In the genomic region with DNA sequence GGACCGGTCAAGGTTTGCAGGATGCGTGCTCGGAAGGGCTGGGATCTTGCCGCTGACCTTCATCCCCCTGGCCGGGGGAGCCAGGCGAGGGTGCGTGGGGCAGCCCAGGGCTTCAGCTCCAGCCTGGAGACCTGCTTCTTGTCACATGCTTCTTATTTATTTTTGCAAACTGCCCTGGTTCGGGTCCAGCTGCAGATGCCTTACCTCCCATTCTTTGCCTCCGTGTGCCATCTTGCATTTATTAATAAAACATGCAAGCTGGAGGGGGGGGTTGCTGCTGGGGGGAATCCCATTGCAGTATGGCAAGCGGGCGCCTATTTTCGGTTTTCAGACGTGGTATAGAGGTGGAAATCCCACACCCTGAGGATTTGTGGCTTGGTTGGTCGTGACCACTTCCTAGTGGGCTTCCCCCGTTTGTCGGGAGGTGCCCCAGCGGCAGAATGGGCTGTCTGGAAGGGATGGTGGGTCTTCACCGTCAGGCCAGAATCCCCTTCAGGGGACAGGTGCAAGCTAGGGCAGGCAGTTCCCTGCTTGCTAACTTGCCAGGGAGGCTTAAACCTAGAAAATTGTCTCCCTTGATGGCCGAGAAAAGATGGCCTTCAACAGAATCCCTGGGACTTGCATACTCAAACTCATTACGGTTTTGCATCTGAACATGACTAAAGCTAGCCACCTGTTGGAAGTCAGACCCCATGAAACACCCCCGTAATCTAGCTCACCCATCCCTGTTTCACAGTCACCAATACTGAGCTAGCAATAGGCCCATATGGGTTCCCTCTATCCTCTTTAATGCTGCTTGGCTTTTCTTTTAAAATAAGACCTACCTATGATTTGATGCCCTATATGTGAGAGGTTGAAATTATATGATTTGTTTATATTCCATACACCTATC, we compare ENCODE assay signal across 8 cellular contexts. TPM values are rescaled to one million over a fixed set of nuclear protein-coding genes. Genes with fewer than 3 reads are reported as not detected.
DNase-seq lines count a peak whose midpoint lies in the region; ATAC-seq and TF ChIP-seq lines count a peak whose summit lies in the region.

No MANE protein-coding gene starts in this region.

- peaks cover 33 to 52% (median 44%) of the 10 kb centered on the region in 11 experiments for H3K27me3 ChIP-seq in BLaER1 treated with 17β-estradiol and CSF1 and Interleukin-3, amounts not matched to agents 10 nM and 100 nM
- H3K27me3 ChIP-seq in MM.1S (replicated peaks; ENCODE audit: insufficient read depth, low read length) (0 out of 2 replicates have a peak, but pooled peaks cover 12% of the 10 kb centered on the region), left lung (peaks cover 18 to 68% of the 10 kb centered on the region in 2 donors)

- no peaks in the 10 kb centered on the region for H3K36me3 ChIP-seq in BLaER1 treated with 17β-estradiol and CSF1 and Interleukin-3, amounts not matched to agents 10 nM and 100 nM
- H3K36me3 ChIP-seq in MM.1S (replicated peaks; ENCODE audit: insufficient read depth, low read length) (no peaks in the 10 kb centered on the region), left lung (no peaks in the 10 kb centered on the region)

- H3K9ac ChIP-seq in BLaER1 treated with 17β-estradiol and CSF1 and Interleukin-3, amounts not matched to agents 10 nM and 100 nM = peak overlapping the region in 7 of 11 experiments; percentile 23 to 54 (median 36); a peak in 5 of 22 replicates
- no peak overlapping the region; the same call in 1 of the 2 replicates for H3K9ac ChIP-seq in MM.1S (ENCODE audit: low read length)

- POLR2A ChIA-PET in activated naive CD8-positive, alpha-beta T cell treated with anti-CD3 and anti-CD28 coated beads, Interleukin-2, amount 10 ng/mL, durations not matched to agents 7 days and 5 days (lab: Charles Lee) = interaction anchor here (0.7 to 2.6 kb wide), 2 partner anchors 67 to 79 kb away, joined by 5 to 7 read pairs; no protein-coding TSS in a partner anchor

- no peaks in the 10 kb centered on the region for H3K9me3 ChIP-seq in BLaER1 treated with 17β-estradiol and CSF1 and Interleukin-3, amounts not matched to agents 10 nM and 100 nM (replicated peaks in 1 of 11)
- H3K9me3 ChIP-seq in MM.1S (replicated peaks; ENCODE audit: insufficient read depth, low read length) (no peaks in the 10 kb centered on the region), left lung (no peaks in the 10 kb centered on the region)

- H3K27ac Mint-ChIP-seq in activated naive CD8-positive, alpha-beta T cell treated with anti-CD3 and anti-CD28 coated beads, Interleukin-2, amount 10 ng/mL, durations not matched to agents 7 days and 5 days = no peak overlapping the region

- no peaks in the 10 kb centered on the region for H3K79me2 ChIP-seq in MM.1S (ENCODE audit: low read length)

- H3K27me3 Mint-ChIP-seq in activated naive CD8-positive, alpha-beta T cell treated with anti-CD3 and anti-CD28 coated beads, Interleukin-2, amount 10 ng/mL, durations not matched to agents 7 days and 5 days = peaks cover 83% of the 10 kb centered on the region

- H3K9me2 ChIP-seq in MM.1S (replicated peaks; ENCODE audit: insufficient read depth, low read length) = no peaks in the 10 kb centered on the region

- ATAC-seq in activated naive CD8-positive, alpha-beta T cell treated with anti-CD3 and anti-CD28 coated beads, Interleukin-2, amount 10 ng/mL, durations not matched to agents 7 days and 5 days (ENCODE audit: low read depth) = no peak
- no peak for ATAC-seq in left lung

- TF ChIP-seq CTCF in MM.1S (IDR thresholded peaks at IDR 0.05; ENCODE audit: low read length) (no peak), left lung (IDR thresholded peaks at IDR 0.05) (no peak)

- H3K4me1 Mint-ChIP-seq in activated naive CD8-positive, alpha-beta T cell treated with anti-CD3 and anti-CD28 coated beads, Interleukin-2, amount 10 ng/mL, durations not matched to agents 7 days and 5 days = peaks cover 23% of the 10 kb centered on the region

- H3K4me2 ChIP-seq in BLaER1 treated with 17β-estradiol and CSF1 and Interleukin-3, amounts not matched to agents 10 nM and 100 nM = peak overlapping the region; percentile 85 to 100 (median 98)
- H3K4me2 ChIP-seq in MM.1S (ENCODE audit: low read depth, low read length) = peak overlapping the region; percentile 75

- H3K4me1 ChIP-seq in BLaER1 treated with 17β-estradiol and CSF1 and Interleukin-3, amounts not matched to agents 10 nM and 100 nM = peaks cover 26 to 51% (median 31%) of the 10 kb centered on the region in 10 experiments
- peaks cover 23% of the 10 kb centered on the region for H3K4me1 ChIP-seq in MM.1S (ENCODE audit: low read length)
- peaks cover 0 to 34% of the 10 kb centered on the region in 2 donors for H3K4me1 ChIP-seq in left lung

- H3K4me3 Mint-ChIP-seq in activated naive CD8-positive, alpha-beta T cell treated with anti-CD3 and anti-CD28 coated beads, Interleukin-2, amount 10 ng/mL, durations not matched to agents 7 days and 5 days = peak overlapping the region; percentile 69

- peak; percentile 30 for DNase-seq in MM.1S
- peak; percentile 51 for DNase-seq in activated naive CD8-positive, alpha-beta T cell treated with anti-CD3 and anti-CD28 coated beads, Interleukin-2, amount 10 ng/mL, durations not matched to agents 7 days and 5 days
- no peak for DNase-seq in left lung
- peak; percentile 10 for DNase-seq in stimulated activated naive CD4-positive, alpha-beta T cell treated with Interleukin-2 at 50 U/mL for 16 hours (lab: John Stamatoyannopoulos, UW)
- DNase-seq in SK-N-DZ (ENCODE audit: low spot score) = no peak
- no peak for DNase-seq in NCI-H2171 (lab: John Stamatoyannopoulos, UW)
- DNase-seq in HPDE6-E6E7 (ENCODE audit: extremely low spot score) = no peak

- H3K27ac ChIP-seq in BLaER1 treated with 17β-estradiol and CSF1 and Interleukin-3, amounts not matched to agents 10 nM and 100 nM = no peak overlapping the region
- H3K27ac ChIP-seq in MM.1S (ENCODE audit: low read length) (no peak overlapping the region), left lung (no peak overlapping the region)

- H3K9me3 Mint-ChIP-seq in activated naive CD8-positive, alpha-beta T cell treated with anti-CD3 and anti-CD28 coated beads, Interleukin-2, amount 10 ng/mL, durations not matched to agents 7 days and 5 days = no peaks in the 10 kb centered on the region

- peaks cover 42% of the 10 kb centered on the region for H3F3A ChIP-seq in MM.1S (ENCODE audit: insufficient read depth, low read length)

- H3K36me3 Mint-ChIP-seq in activated naive CD8-positive, alpha-beta T cell treated with anti-CD3 and anti-CD28 coated beads, Interleukin-2, amount 10 ng/mL, durations not matched to agents 7 days and 5 days = no peaks in the 10 kb centered on the region

- peaks cover 0 to 11% (median 0%) of the 10 kb centered on the region in 11 experiments; a peak in 6 of 22 replicates for H4K20me1 ChIP-seq in BLaER1 treated with 17β-estradiol and CSF1 and Interleukin-3, amounts not matched to agents 10 nM and 100 nM
- no peaks in the 10 kb centered on the region for H4K20me1 ChIP-seq in MM.1S (ENCODE audit: insufficient read depth, low read length)

- peak overlapping the region; percentile 74 for H2AFZ ChIP-seq in MM.1S (ENCODE audit: low read length)

- intact Hi-C loops in left lung (cut with DNase I) = loop anchor here in 1 of 2 donors (5.0 kb wide), 1 partner anchor 77 kb away; no protein-coding TSS in a partner anchor

- peak overlapping the region; percentile 63 to 79 (median 72) for H3K4me3 ChIP-seq in BLaER1 treated with 17β-estradiol and CSF1 and Interleukin-3, amounts not matched to agents 10 nM and 100 nM
- H3K4me3 ChIP-seq in MM.1S (ENCODE audit: low read length) (peak overlapping the region; percentile 70), left lung (peak overlapping the region; percentile 34 to 50)

RNA-seq across cellular contexts. Expression of a gene that starts 0.6 kb away (rescaled TPM):
- not detected for total RNA-seq in activated naive CD8-positive, alpha-beta T cell treated with anti-CD3 and anti-CD28 coated beads, Interleukin-2, amount 10 ng/mL, durations not matched to agents 7 days and 5 days
- 1 to 10 TPM; 1.1 to 2.8 TPM for total RNA-seq in left lung
- 0.10 TPM in 1 of 2 replicates, not detected in the other for polyA plus RNA-seq in SK-N-DZ (2014; cell fraction: cytosol; rRNA removed)
- 0.09 TPM in 1 of 2 replicates, not detected in the other for polyA plus RNA-seq in SK-N-DZ (2014; cell fraction: nucleus; rRNA removed)

RNA-seq across cellular contexts. Expression of a gene that starts 48.1 kb away (rescaled TPM):
- not detected for total RNA-seq in activated naive CD8-positive, alpha-beta T cell treated with anti-CD3 and anti-CD28 coated beads, Interleukin-2, amount 10 ng/mL, durations not matched to agents 7 days and 5 days
- under 1 TPM; 0.32 to 0.58 TPM for total RNA-seq in left lung
- not detected in 2 replicates for polyA plus RNA-seq in SK-N-DZ (2014; cell fraction: cytosol; rRNA removed)
- not detected in 2 replicates for polyA plus RNA-seq in SK-N-DZ (2014; cell fraction: nucleus; rRNA removed)

Comparison
In these comparisons a context has a peak if more than half of its experiments do, and no peak if none do; other contexts are left out.
1. DNase-seq: peak in MM.1S (single experiment), activated naive CD8-positive, alpha-beta T cell treated with anti-CD3 and anti-CD28 coated beads, Interleukin-2, amount 10 ng/mL, durations not matched to agents 7 days and 5 days (single experiment) and stimulated activated naive CD4-positive, alpha-beta T cell treated with Interleukin-2 at 50 U/mL for 16 hours (single experiment); none in left lung (0 of 2), SK-N-DZ (single experiment), NCI-H2171 (single experiment) and HPDE6-E6E7 (single experiment).
2. Peak in every context shown above with its lines, with median percentiles within 50 percentile points of each other: H3K4me3 ChIP-seq.